ENCODE assay signal across 13 cellular contexts in genomic region chr4:5365071-5366008, GRCh38.
DNase-seq lines count a peak whose midpoint lies in the region; ATAC-seq and TF ChIP-seq lines count a peak whose summit lies in the region.
"Had no signal": no experiment of that assay in that cellular context is flagged by ENCODE, and none has a peak within 500 bp of the region (broad histone marks: within the 10 kb centered on the region; RNA-seq: fewer than 3 reads in every experiment).

No MANE protein-coding gene starts in this region.

- no peaks in the 10 kb centered on the region for H3K9me3 ChIP-seq in left lung
- H3K9me3 ChIP-seq: sigmoid colon, upper lobe of left lung had no signal

- no peaks in the 10 kb centered on the region for H3K36me3 ChIP-seq in left lung
- H3K36me3 ChIP-seq: sigmoid colon, upper lobe of left lung had no signal

- no peaks in the 10 kb centered on the region for H3K27me3 ChIP-seq in left lung
- H3K27me3 ChIP-seq: sigmoid colon, upper lobe of left lung had no signal

- DNase-seq in AG10803 (ENCODE audit: low read depth) (peak; percentile 98), HT1080 (ENCODE audit: low read depth) (peak; percentile 81), astrocyte of the spinal cord (ENCODE audit: low read depth, low spot score) (peak; percentile 54), left lung (no peak), anterior cingulate cortex (lab: John Stamatoyannopoulos, UW) (no peak), HEK293T (ENCODE audit: extremely low spot score) (no peak), UCSD-AML1 (lab: John Stamatoyannopoulos, UW; ENCODE audit: unreplicated experiment) (no peak)
- DNase-seq: activated naive CD4-positive, alpha-beta T cell treated with anti-CD3 and anti-CD28 coated beads, Interleukin-2, amount 10 ng/mL, durations not matched to agents 7 days and 5 days; DND-41; sigmoid colon; upper lobe of left lung had no signal

- POLR2A ChIA-PET in HEK293T (lab: Yijun Ruan, JAX), result no interaction called here

- H3K27ac ChIP-seq in left lung, result no peak overlapping the region
- H3K27ac ChIP-seq: KMS-11, sigmoid colon, upper lobe of left lung had no signal

- in situ Hi-C loops in astrocyte of the spinal cord (cut with HindIII; ENCODE audit: low sequenced_read_pairs), result no loop called here

- peak; percentile 54 for ATAC-seq in left lung
- ATAC-seq in HG02623 (IDR thresholded peaks at IDR 0.05; ENCODE audit: unreplicated experiment), result no peak

- no peak overlapping the region for H3K4me3 ChIP-seq in AG10803 (ENCODE audit: low read length)
- H3K4me3 ChIP-seq in astrocyte of the spinal cord (ENCODE audit: low read depth, low read length), result no peak overlapping the region
- no peak overlapping the region for H3K4me3 ChIP-seq in left lung
- H3K4me3 ChIP-seq: sigmoid colon, upper lobe of left lung had no signal

- intact Hi-C loops in left lung (cut with DNase I), result no loop called here

- CTCF ChIA-PET in HEK293T (lab: Yijun Ruan, JAX), result no interaction called here

- no peak for TF ChIP-seq CTCF in AG10803 (conservative IDR thresholded peaks at IDR 0.05; ENCODE audit: low read length)
- TF ChIP-seq CTCF in astrocyte of the spinal cord (IDR thresholded peaks at IDR 0.05; ENCODE audit: low read depth, low read length), result no peak
- TF ChIP-seq CTCF in left lung (IDR thresholded peaks at IDR 0.05), result no peak

- no peaks in the 10 kb centered on the region for H3K4me1 ChIP-seq in left lung
- H3K4me1 ChIP-seq: sigmoid colon, upper lobe of left lung had no signal

TF ChIP-seq in HEK293T, 16 proteins besides CTCF, POLR2A, EP300 and RAD21:
- TF ChIP-seq LEF1 (IDR thresholded peaks at IDR 0.05; ENCODE audit: borderline replicate concordance), result no peak
- TF ChIP-seq SUZ12 (IDR thresholded peaks at IDR 0.05), result no peak
- TF ChIP-seq BHLHE40 (IDR thresholded peaks at IDR 0.05; ENCODE audit: borderline replicate concordance), result no peak
- TF ChIP-seq ELF4 (IDR thresholded peaks at IDR 0.05), result no peak
- no peak for TF ChIP-seq HDGF (IDR thresholded peaks at IDR 0.05; ENCODE audit: borderline replicate concordance)
- TF ChIP-seq FOXM1 (IDR thresholded peaks at IDR 0.05; ENCODE audit: borderline replicate concordance), result no peak
- TF ChIP-seq CTBP1 (IDR thresholded peaks at IDR 0.05; ENCODE audit: borderline replicate concordance), result no peak
- TF ChIP-seq ARNT (IDR thresholded peaks at IDR 0.05), result no peak
- no peak for TF ChIP-seq NFRKB (IDR thresholded peaks at IDR 0.05)
- no peak for TF ChIP-seq PKNOX1 (IDR thresholded peaks at IDR 0.05)
- TF ChIP-seq TARDBP (IDR thresholded peaks at IDR 0.05), result no peak

Comparison
In these comparisons a context has a peak if more than half of its experiments do, and no peak if none do; other contexts are left out.
1. DNase-seq: peak in AG10803 (single experiment), HT1080 (single experiment) and astrocyte of the spinal cord (single experiment); none in left lung (0 of 2), anterior cingulate cortex (0 of 58), HEK293T (single experiment) and UCSD-AML1 (single experiment).